In the genomic region with DNA sequence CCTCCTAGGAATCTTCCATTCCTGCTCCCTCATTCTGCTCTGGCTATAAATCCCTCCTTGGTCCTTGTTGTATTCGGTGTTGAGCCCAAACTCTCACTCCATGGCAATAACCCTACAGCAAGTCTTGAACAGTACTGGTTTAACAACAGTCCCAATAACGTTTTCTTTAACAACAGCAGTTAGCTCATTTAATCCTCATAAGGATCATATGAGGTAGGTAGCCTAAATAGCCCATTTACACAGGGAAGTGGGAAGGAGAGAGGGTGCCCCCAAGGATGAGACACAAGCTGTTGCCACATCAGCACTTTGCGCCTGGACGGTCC, we compare ENCODE assay signal across 1 cellular context.
TF ChIP-seq lines count a peak whose summit lies in the region.

No MANE protein-coding gene starts in this region.

TF ChIP-seq in GM23338, 12 proteins besides CTCF, POLR2A, EP300 and RAD21 (continued from another document):
- TF ChIP-seq, protein P1, sequence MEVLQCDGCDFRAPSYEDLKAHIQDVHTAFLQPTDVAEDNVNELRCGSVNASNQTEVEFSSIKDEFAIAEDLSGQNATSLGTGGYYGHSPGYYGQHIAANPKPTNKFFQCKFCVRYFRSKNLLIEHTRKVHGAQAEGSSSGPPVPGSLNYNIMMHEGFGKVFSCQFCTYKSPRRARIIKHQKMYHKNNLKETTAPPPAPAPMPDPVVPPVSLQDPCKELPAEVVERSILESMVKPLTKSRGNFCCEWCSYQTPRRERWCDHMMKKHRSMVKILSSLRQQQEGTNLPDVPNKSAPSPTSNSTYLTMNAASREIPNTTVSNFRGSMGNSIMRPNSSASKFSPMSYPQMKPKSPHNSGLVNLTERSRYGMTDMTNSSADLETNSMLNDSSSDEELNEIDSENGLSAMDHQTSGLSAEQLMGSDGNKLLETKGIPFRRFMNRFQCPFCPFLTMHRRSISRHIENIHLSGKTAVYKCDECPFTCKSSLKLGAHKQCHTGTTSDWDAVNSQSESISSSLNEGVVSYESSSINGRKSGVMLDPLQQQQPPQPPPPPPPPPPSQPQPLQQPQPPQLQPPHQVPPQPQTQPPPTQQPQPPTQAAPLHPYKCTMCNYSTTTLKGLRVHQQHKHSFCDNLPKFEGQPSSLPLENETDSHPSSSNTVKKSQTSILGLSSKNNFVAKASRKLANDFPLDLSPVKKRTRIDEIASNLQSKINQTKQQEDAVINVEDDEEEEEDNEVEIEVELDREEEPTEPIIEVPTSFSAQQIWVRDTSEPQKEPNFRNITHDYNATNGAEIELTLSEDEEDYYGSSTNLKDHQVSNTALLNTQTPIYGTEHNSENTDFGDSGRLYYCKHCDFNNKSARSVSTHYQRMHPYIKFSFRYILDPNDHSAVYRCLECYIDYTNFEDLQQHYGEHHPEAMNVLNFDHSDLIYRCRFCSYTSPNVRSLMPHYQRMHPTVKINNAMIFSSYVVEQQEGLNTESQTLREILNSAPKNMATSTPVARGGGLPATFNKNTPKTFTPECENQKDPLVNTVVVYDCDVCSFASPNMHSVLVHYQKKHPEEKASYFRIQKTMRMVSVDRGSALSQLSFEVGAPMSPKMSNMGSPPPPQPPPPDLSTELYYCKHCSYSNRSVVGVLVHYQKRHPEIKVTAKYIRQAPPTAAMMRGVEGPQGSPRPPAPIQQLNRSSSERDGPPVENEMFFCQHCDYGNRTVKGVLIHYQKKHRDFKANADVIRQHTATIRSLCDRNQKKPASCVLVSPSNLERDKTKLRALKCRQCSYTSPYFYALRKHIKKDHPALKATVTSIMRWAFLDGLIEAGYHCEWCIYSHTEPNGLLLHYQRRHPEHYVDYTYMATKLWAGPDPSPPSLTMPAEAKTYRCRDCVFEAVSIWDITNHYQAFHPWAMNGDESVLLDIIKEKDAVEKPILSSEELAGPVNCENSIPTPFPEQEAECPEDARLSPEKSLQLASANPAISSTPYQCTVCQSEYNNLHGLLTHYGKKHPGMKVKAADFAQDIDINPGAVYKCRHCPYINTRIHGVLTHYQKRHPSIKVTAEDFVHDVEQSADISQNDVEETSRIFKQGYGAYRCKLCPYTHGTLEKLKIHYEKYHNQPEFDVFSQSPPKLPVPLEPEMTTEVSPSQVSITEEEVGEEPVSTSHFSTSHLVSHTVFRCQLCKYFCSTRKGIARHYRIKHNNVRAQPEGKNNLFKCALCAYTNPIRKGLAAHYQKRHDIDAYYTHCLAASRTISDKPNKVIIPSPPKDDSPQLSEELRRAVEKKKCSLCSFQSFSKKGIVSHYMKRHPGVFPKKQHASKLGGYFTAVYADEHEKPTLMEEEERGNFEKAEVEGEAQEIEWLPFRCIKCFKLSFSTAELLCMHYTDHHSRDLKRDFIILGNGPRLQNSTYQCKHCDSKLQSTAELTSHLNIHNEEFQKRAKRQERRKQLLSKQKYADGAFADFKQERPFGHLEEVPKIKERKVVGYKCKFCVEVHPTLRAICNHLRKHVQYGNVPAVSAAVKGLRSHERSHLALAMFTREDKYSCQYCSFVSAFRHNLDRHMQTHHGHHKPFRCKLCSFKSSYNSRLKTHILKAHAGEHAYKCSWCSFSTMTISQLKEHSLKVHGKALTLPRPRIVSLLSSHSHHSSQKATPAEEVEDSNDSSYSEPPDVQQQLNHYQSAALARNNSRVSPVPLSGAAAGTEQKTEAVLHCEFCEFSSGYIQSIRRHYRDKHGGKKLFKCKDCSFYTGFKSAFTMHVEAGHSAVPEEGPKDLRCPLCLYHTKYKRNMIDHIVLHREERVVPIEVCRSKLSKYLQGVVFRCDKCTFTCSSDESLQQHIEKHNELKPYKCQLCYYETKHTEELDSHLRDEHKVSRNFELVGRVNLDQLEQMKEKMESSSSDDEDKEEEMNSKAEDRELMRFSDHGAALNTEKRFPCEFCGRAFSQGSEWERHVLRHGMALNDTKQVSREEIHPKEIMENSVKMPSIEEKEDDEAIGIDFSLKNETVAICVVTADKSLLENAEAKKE (CRISPR knock-in tag; IDR thresholded peaks at IDR 0.05), result no peak
- TF ChIP-seq, protein P2, sequence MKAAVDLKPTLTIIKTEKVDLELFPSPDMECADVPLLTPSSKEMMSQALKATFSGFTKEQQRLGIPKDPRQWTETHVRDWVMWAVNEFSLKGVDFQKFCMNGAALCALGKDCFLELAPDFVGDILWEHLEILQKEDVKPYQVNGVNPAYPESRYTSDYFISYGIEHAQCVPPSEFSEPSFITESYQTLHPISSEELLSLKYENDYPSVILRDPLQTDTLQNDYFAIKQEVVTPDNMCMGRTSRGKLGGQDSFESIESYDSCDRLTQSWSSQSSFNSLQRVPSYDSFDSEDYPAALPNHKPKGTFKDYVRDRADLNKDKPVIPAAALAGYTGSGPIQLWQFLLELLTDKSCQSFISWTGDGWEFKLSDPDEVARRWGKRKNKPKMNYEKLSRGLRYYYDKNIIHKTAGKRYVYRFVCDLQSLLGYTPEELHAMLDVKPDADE (IDR thresholded peaks at IDR 0.05), result no peak
- TF ChIP-seq EZH2 (IDR thresholded peaks at IDR 0.05; ENCODE audit: low read depth, unreplicated experiment) (no peak), CREB1 (CRISPR knock-in tag; IDR thresholded peaks at IDR 0.05; ENCODE audit: low read depth) (no peak)
TF ChIP-seq in GM23338: peak in this region for 0.
